In genomic region chr11:10293423-10294288, GRCh38 we compare ENCODE assay signal across 8 cellular contexts. TPM values are rescaled to one million over a fixed set of nuclear protein-coding genes. Genes with fewer than 3 reads are reported as not detected.
DNase-seq lines count a peak whose midpoint lies in the region; ATAC-seq and TF ChIP-seq lines count a peak whose summit lies in the region.

Gene SBF2, minus strand, starts transcription at chr11:10294219. Its CDS starts 150 bp downstream, at chr11:10294069.

- H3K9ac ChIP-seq in BLaER1 treated with 17β-estradiol and CSF1 and Interleukin-3, amounts not matched to agents 10 nM and 100 nM = peak within 1 kb of the TSS; percentile 70 to 97 (median 79)

- TF ChIP-seq POLR2A in upper lobe of left lung (IDR thresholded peaks at IDR 0.05) = peak in 3 of 4 donors; percentile 77 to 87 (median 77)

- peaks cover 26 to 71% (median 71%) of the 10 kb centered on the region in 11 experiments for H3K27me3 ChIP-seq in BLaER1 treated with 17β-estradiol and CSF1 and Interleukin-3, amounts not matched to agents 10 nM and 100 nM
- H3K27me3 ChIP-seq in heart right ventricle (no peaks in the 10 kb centered on the region), upper lobe of left lung (peaks cover 0 to 4% (median 0%) of the 10 kb centered on the region in 4 donors)

- H3K36me3 ChIP-seq in BLaER1 treated with 17β-estradiol and CSF1 and Interleukin-3, amounts not matched to agents 10 nM and 100 nM = no peaks in the 10 kb centered on the region
- H3K36me3 ChIP-seq in heart right ventricle (no peaks in the 10 kb centered on the region), upper lobe of left lung (no peaks in the 10 kb centered on the region)

- peak within 1 kb of the TSS; percentile 91 to 99 (median 96) for H3K4me2 ChIP-seq in BLaER1 treated with 17β-estradiol and CSF1 and Interleukin-3, amounts not matched to agents 10 nM and 100 nM

- H3K4me3 ChIP-seq in BLaER1 treated with 17β-estradiol and CSF1 and Interleukin-3, amounts not matched to agents 10 nM and 100 nM = peak within 1 kb of the TSS; percentile 73 to 91 (median 84)
- peak within 1 kb of the TSS; percentile 76 for H3K4me3 ChIP-seq in LNCaP clone FGC (ENCODE audit: low read depth, low read length)
- H3K4me3 ChIP-seq in heart right ventricle = peak within 1 kb of the TSS; percentile 70 to 99 (median 94)
- H3K4me3 ChIP-seq in upper lobe of left lung = peak within 1 kb of the TSS; percentile 57 to 94 (median 80)

- peak in 3 of 4 donors; percentile 72 to 84 (median 80) for TF ChIP-seq EP300 in upper lobe of left lung (IDR thresholded peaks at IDR 0.05)

- peaks cover 0 to 9% (median 0%) of the 10 kb centered on the region in 11 experiments; a peak in 7 of 22 replicates for H3K9me3 ChIP-seq in BLaER1 treated with 17β-estradiol and CSF1 and Interleukin-3, amounts not matched to agents 10 nM and 100 nM (replicated peaks in 1 of 11)
- H3K9me3 ChIP-seq in heart right ventricle (no peaks in the 10 kb centered on the region), upper lobe of left lung (no peaks in the 10 kb centered on the region)

- peak within 1 kb of the TSS; percentile 30 to 97 (median 51); a peak in 20 of 22 replicates for H3K27ac ChIP-seq in BLaER1 treated with 17β-estradiol and CSF1 and Interleukin-3, amounts not matched to agents 10 nM and 100 nM
- peak within 1 kb of the TSS; percentile 94 to 99 (median 97) for H3K27ac ChIP-seq in heart right ventricle
- H3K27ac ChIP-seq in upper lobe of left lung = peak within 1 kb of the TSS; percentile 95 to 98 (median 97)

- intact Hi-C loops in heart right ventricle (cut with DNase I) = loop anchor here in 1 of 10 donors (5.0 kb wide), 1 partner anchor 71 kb away; no protein-coding TSS in a partner anchor

- H4K20me1 ChIP-seq in BLaER1 treated with 17β-estradiol and CSF1 and Interleukin-3, amounts not matched to agents 10 nM and 100 nM = peaks cover 0 to 20% (median 6%) of the 10 kb centered on the region in 11 experiments; a peak in 11 of 22 replicates

- WGBS in heart right ventricle, 2 donors = 0 to 1% methylated on average over 70 to 81 of the region's 81 CpGs
- WGBS in upper lobe of left lung, 2 donors = 0 to 2% methylated on average over 21 to 58 of the region's 81 CpGs

- ATAC-seq in GM19463 (IDR thresholded peaks at IDR 0.05; ENCODE audit: unreplicated experiment) (peak; percentile 50), heart right ventricle (peak; percentile 91 to 96 (median 93)), upper lobe of left lung (ENCODE audit: low FRiP score in 2 of 2) (peak; percentile 87 to 94)

- peaks cover 8 to 71% (median 19%) of the 10 kb centered on the region in 10 experiments for H3K4me1 ChIP-seq in BLaER1 treated with 17β-estradiol and CSF1 and Interleukin-3, amounts not matched to agents 10 nM and 100 nM
- H3K4me1 ChIP-seq in heart right ventricle (peaks cover 0 to 63% (median 24%) of the 10 kb centered on the region in 9 donors), upper lobe of left lung (peaks cover 32 to 46% (median 39%) of the 10 kb centered on the region in 4 donors)

- TF ChIP-seq CTCF in LNCaP clone FGC (IDR thresholded peaks at IDR 0.05; ENCODE audit: control insufficient read depth, extremely low read depth, insufficient read depth) (no peak), heart right ventricle (IDR thresholded peaks at IDR 0.05) (no peak), upper lobe of left lung (IDR thresholded peaks at IDR 0.05) (peak in 1 of 6 experiments; percentile 6)

- no peak for DNase-seq in LNCaP clone FGC (ENCODE audit: low read depth)
- DNase-seq in T-helper 1 cell = peak; percentile 69 to 81 (median 71)
- DNase-seq in amygdala (lab: John Stamatoyannopoulos, UW) = peak in 51 of 56 donors; percentile 37 to 88 (median 72)
- DNase-seq in heart right ventricle = peak; percentile 87 to 90
- peak; percentile 75 for DNase-seq in pons (ENCODE audit: low spot score)
- DNase-seq in upper lobe of left lung = peak; percentile 91 to 97

RNA-seq across cellular contexts. Expression of gene SBF2, which starts in this region (rescaled TPM):
- total RNA-seq in heart right ventricle (10 to 100 TPM; 16.2 to 27.1 (median 21.2) TPM), upper lobe of left lung (10 to 100 TPM; 22.2 to 54.5 (median 41.2) TPM)
- 10 to 100 TPM in 1 of 2 donors, 1 to 10 TPM in 1; 8.9 to 22.2 TPM for polyA plus RNA-seq in heart right ventricle
